8 cellular contexts compared by ENCODE assay signal in genomic region chr10:72326665-72327603, GRCh38. TPM values are rescaled to one million over a fixed set of nuclear protein-coding genes. Genes with fewer than 3 reads are reported as not detected.
DNase-seq lines count a peak whose midpoint lies in the region; ATAC-seq, FAIRE-seq and TF ChIP-seq lines count a peak whose summit lies in the region.
"Not testable (repeated sequence)": the region's sequence is repeated elsewhere in the genome, so short reads cannot be mapped to it uniquely, and the experiment has no call there.

No MANE protein-coding gene starts in this region.

- TF ChIP-seq POLR2A in K562 (conservative IDR thresholded peaks at IDR 0.05) (0 out of 2 replicates have a peak, but pooled peaks have one; percentile 52), HepG2 (IDR thresholded peaks at IDR 0.05; ENCODE audit: insufficient read depth in 1 of 2, low read depth in 2 of 2, low read length in 2 of 2) (peak in 1 of 2 experiments; percentile 68; a peak in 2 of 4 replicates)

- peak; percentile 63 to 74 (median 72) for DNase-seq in CD4-positive, alpha-beta memory T cell
- not testable (repeated sequence) for DNase-seq in OCI-LY7 (ENCODE audit: low spot score); HepG2 (ENCODE audit: low spot score)
- peak; percentile 78 for DNase-seq in activated CD4-positive, CD25-positive, alpha-beta regulatory T cell treated with anti-CD3 and anti-CD28 coated beads, Interleukin-2, amount 50 U/mL, for 72 hours
- peak; percentile 64 for DNase-seq in activated T-cell treated with anti-CD3 and anti-CD28 coated beads, Interleukin-2, amount 50 U/mL, for 4 hours
- peak in 1 of 4 experiments; percentile 45 for DNase-seq in K562 (ENCODE audit: extremely low read depth in 1 of 4, low spot score in 3 of 4)
- DNase-seq in stimulated activated naive CD4-positive, alpha-beta T cell treated with Interleukin-2 at 50 U/mL for 16 hours (lab: John Stamatoyannopoulos, UW), result peak; percentile 51

- WGBS in K562 (ENCODE audit: insufficient coverage, low coverage, missing lambda C conversion rate), result 89% methylated on average over 31 of the region's 32 CpGs
- WGBS in HepG2 (ENCODE audit: low lambda C conversion rate), result 91% methylated on average over 32 of the region's 32 CpGs

- in situ Hi-C loops in K562 (cut with MboI) (loop anchor here (5.0 to 25.0 kb wide), 2 partner anchors 105 to 1015 kb away; partner anchors contain the start of gene SLC29A3), HepG2 (cut with HindIII; ENCODE audit: extremely low pct_ligation_motif_present, low pct_unique_long_range_greater_than_20kb) (loop anchor here (5.0 to 25.0 kb wide), 2 partner anchors 50 to 240 kb away; partner anchors contain the start of gene SPOCK2)

- FAIRE-seq in K562 (lab: Jason Lieb, UNC); HepG2 (lab: Jason Lieb, UNC): not testable (repeated sequence)

- CTCF ChIA-PET in CD4-positive, alpha-beta memory T cell (lab: Charles Lee; ENCODE audit: partially characterized antibody), result interaction anchor here (0.7 to 5.4 kb wide), 35 partner anchors 9 to 282 kb away, joined by 3 to 60 read pairs (median 5); partner anchors contain the start of genes DDIT4 and SPOCK2
- CTCF ChIA-PET in OCI-LY7 (lab: Charles Lee; ENCODE audit: unreplicated experiment) (interaction anchor here (0.6 to 1.2 kb wide), 2 partner anchors 29 to 40 kb away, joined by 3 to 4 read pairs; no protein-coding TSS in a partner anchor), K562 (lab: Yijun Ruan, JAX; ENCODE audit: low intra/inter-chr PET ratio) (interaction anchor here (1.6 to 3.1 kb wide), 3 partner anchors 201 to 428 kb away, joined by 4 to 16 read pairs (median 15); no protein-coding TSS in a partner anchor), HepG2 (lab: Yijun Ruan, JAX; ENCODE audit: low intra/inter-chr PET ratio, low total read pairs) (interaction anchor here (1.1 to 2.0 kb wide), 2 partner anchors 83 to 278 kb away, joined by 4 to 12 read pairs; no protein-coding TSS in a partner anchor)

- not testable (repeated sequence) for H3K9me2 ChIP-seq in OCI-LY7 (ENCODE audit: insufficient read depth, low read length)

- not testable (repeated sequence) for H2AFZ ChIP-seq in OCI-LY7 (ENCODE audit: low read length); K562 (ENCODE audit: low read depth, low read length); HepG2 (ENCODE audit: low read length)

- peak overlapping the region; percentile 34 for H3K27ac ChIP-seq in CD4-positive, alpha-beta memory T cell (ENCODE audit: low read depth, low read length)
- not testable (repeated sequence) for H3K27ac ChIP-seq in OCI-LY7 (ENCODE audit: low read depth, low read length, poor library complexity, severe bottlenecking); K562 (ENCODE audit: extremely low read depth, low read depth, low read length); HepG2 (ENCODE audit: extremely low read length, insufficient read depth, low read length)
- H3K27ac ChIP-seq in skeletal muscle tissue (ENCODE audit: low read depth, low read length), result peak overlapping the region; percentile 75

- not testable (repeated sequence) for H3K4me2 ChIP-seq in OCI-LY7 (ENCODE audit: low read length); K562 (ENCODE audit: insufficient read depth, low read length); HepG2 (ENCODE audit: low read depth, low read length)

- not testable (repeated sequence) for H3K36me3 Mint-ChIP-seq in CD4-positive, alpha-beta memory T cell; activated T-cell treated with anti-CD3 and anti-CD28 coated beads, Interleukin-2, amount 50 U/mL, for 4 hours (ENCODE audit: insufficient read depth)

- H3K4me1 Mint-ChIP-seq in CD4-positive, alpha-beta memory T cell, result peaks cover 44 to 87% (median 67%) of the 10 kb centered on the region in 4 donors
- peaks cover 79% of the 10 kb centered on the region for H3K4me1 Mint-ChIP-seq in activated T-cell treated with anti-CD3 and anti-CD28 coated beads, Interleukin-2, amount 50 U/mL, for 4 hours (ENCODE audit: low read depth)

- BruUV-seq in OCI-LY7 (replicated peaks; lab: Mats Ljungman, UMichigan), result TSS peak; percentile 91
- BruUV-seq in K562 (replicated peaks; lab: Mats Ljungman, UMichigan), result TSS peak; percentile 97
- BruUV-seq in HepG2 (replicated peaks; lab: Mats Ljungman, UMichigan), result TSS peak; percentile 89

- not testable (repeated sequence) for H4K20me1 ChIP-seq in OCI-LY7 (ENCODE audit: insufficient read depth, low read length); K562 (replicated peaks; ENCODE audit: control insufficient read depth, insufficient read depth, low read length); HepG2 (ENCODE audit: insufficient read depth, low read length)

- not testable (repeated sequence) for H3K9me3 ChIP-seq in CD4-positive, alpha-beta memory T cell (ENCODE audit: control insufficient read depth in 1 of 2, low read length in 2 of 2); OCI-LY7 (ENCODE audit: low read length); K562 (replicated peaks; ENCODE audit: control insufficient read depth, insufficient read depth, low read depth, low read length); HepG2 (ENCODE audit: low read length); skeletal muscle tissue (ENCODE audit: control insufficient read depth in 3 of 3, low read length in 3 of 3)

- not testable (repeated sequence) for H3K27me3 ChIP-seq in CD4-positive, alpha-beta memory T cell (ENCODE audit: insufficient read depth, low read length); K562 (ENCODE audit: control insufficient read depth in 2 of 2, insufficient read depth in 2 of 2, low read length in 2 of 2); HepG2 (ENCODE audit: control insufficient read depth in 1 of 2, insufficient read depth in 2 of 2, low read length in 2 of 2); skeletal muscle tissue (ENCODE audit: control insufficient read depth in 3 of 3, insufficient read depth in 3 of 3, low read length in 3 of 3)

- TF ChIP-seq RAD21 in K562 (CRISPR knock-in tag; conservative IDR thresholded peaks at IDR 0.05 in 1 of 2, IDR thresholded peaks at IDR 0.05 in 1 of 2) (peak; percentile 20 to 70; a peak in 2 of 4 replicates), HepG2 (CRISPR knock-in tag; IDR thresholded peaks at IDR 0.05) (peak; percentile 34; the same call in 1 of the 2 replicates)

- H3K4me3 Mint-ChIP-seq in CD4-positive, alpha-beta memory T cell, result peak overlapping the region; percentile 86 to 98 (median 94)
- H3K4me3 Mint-ChIP-seq in activated T-cell treated with anti-CD3 and anti-CD28 coated beads, Interleukin-2, amount 50 U/mL, for 4 hours, result peak overlapping the region; percentile 94

- H3K27me3 Mint-ChIP-seq in CD4-positive, alpha-beta memory T cell; activated T-cell treated with anti-CD3 and anti-CD28 coated beads, Interleukin-2, amount 50 U/mL, for 4 hours (ENCODE audit: low read depth): not testable (repeated sequence)

- not testable (repeated sequence) for H3K9ac ChIP-seq in K562 (ENCODE audit: insufficient read depth in 1 of 2, low read depth in 2 of 2, low read length in 2 of 2); HepG2 (ENCODE audit: insufficient read depth, low read depth, low read length); skeletal muscle tissue (ENCODE audit: low read depth in 1 of 3, low read length in 3 of 3)

- TF ChIP-seq CTCF in OCI-LY7 (conservative IDR thresholded peaks at IDR 0.05; ENCODE audit: low read length), result not testable (repeated sequence)
- TF ChIP-seq CTCF in K562 (IDR thresholded peaks at IDR 0.05 in 2 of 3, conservative IDR thresholded peaks at IDR 0.05 in 1 of 3; ENCODE audit: insufficient read depth in 2 of 3, low read depth in 1 of 3, low read length in 3 of 3), result peak in 2 of 3 experiments; percentile 23 to 39; a peak in 3 of 6 replicates
- peak; percentile 29 for TF ChIP-seq CTCF in HepG2 (CRISPR knock-in tag; IDR thresholded peaks at IDR 0.05)

- TF ChIP-seq EP300 in K562 (IDR thresholded peaks at IDR 0.05; ENCODE audit: low read length); HepG2 (IDR thresholded peaks at IDR 0.05; ENCODE audit: low read depth in 2 of 2, low read length in 2 of 2); HepG2 (CRISPR knock-in tag; IDR thresholded peaks at IDR 0.05; ENCODE audit: borderline replicate concordance): not testable (repeated sequence)

- ATAC-seq in activated T-cell treated with anti-CD3 and anti-CD28 coated beads, Interleukin-2, amount 50 U/mL, for 4 hours, result peak in 1 of 2 donors; percentile 19
- not testable (repeated sequence) for ATAC-seq in K562, HepG2

- H3K9me3 Mint-ChIP-seq in CD4-positive, alpha-beta memory T cell; activated T-cell treated with anti-CD3 and anti-CD28 coated beads, Interleukin-2, amount 50 U/mL, for 4 hours: not testable (repeated sequence)

- H3K4me3 ChIP-seq in CD4-positive, alpha-beta memory T cell (ENCODE audit: low read length in 2 of 2), result peak overlapping the region in 1 of 2 donors; percentile 58
- H3K4me3 ChIP-seq in OCI-LY7 (ENCODE audit: low read depth, low read length, poor library complexity, severe bottlenecking); K562; HepG2 (replicated peaks in 1 of 3; ENCODE audit: insufficient read depth in 1 of 3, low read depth in 2 of 3, low read length in 3 of 3); skeletal muscle tissue (ENCODE audit: low read length in 3 of 3): not testable (repeated sequence)

- peak overlapping the region; percentile 90 to 99 (median 97) for H3K27ac Mint-ChIP-seq in CD4-positive, alpha-beta memory T cell

- peaks cover 86% of the 10 kb centered on the region for H3K4me1 ChIP-seq in CD4-positive, alpha-beta memory T cell (ENCODE audit: insufficient read depth, low read length)
- H3K4me1 ChIP-seq in OCI-LY7 (ENCODE audit: insufficient read depth, low read length, poor library complexity, severe bottlenecking) (peaks cover 66% of the 10 kb centered on the region), K562 (replicated peaks in 1 of 2; ENCODE audit: control insufficient read depth in 2 of 2, insufficient read depth in 2 of 2, low read length in 2 of 2) (peaks cover 40 to 57% of the 10 kb centered on the region in 2 experiments), HepG2 (ENCODE audit: insufficient read depth, low read length) (peaks cover 92% of the 10 kb centered on the region), skeletal muscle tissue (ENCODE audit: control insufficient read depth in 3 of 3, insufficient read depth in 3 of 3, low read length in 3 of 3) (peaks cover 37 to 74% (median 43%) of the 10 kb centered on the region in 3 donors)

- intact Hi-C loops in CD4-positive, alpha-beta memory T cell (cut with micrococcal nuclease), result loop anchor here (1.0 to 2.0 kb wide), 5 partner anchors 53 to 278 kb away; partner anchors contain the start of genes ANAPC16 and ASCC1
- intact Hi-C loops in OCI-LY7 (cut with micrococcal nuclease; ENCODE audit: unreplicated experiment), result not testable (repeated sequence)
- intact Hi-C loops in K562 (cut with micrococcal nuclease), result loop anchor here (5.0 kb wide), 1 partner anchor 265 kb away; no protein-coding TSS in a partner anchor
- intact Hi-C loops in HepG2 (cut with micrococcal nuclease; ENCODE audit: unreplicated experiment), result loop anchor here (10.0 kb wide), 1 partner anchor 102 kb away; no protein-coding TSS in a partner anchor

- H3K36me3 ChIP-seq in CD4-positive, alpha-beta memory T cell (ENCODE audit: insufficient read depth, low read length); OCI-LY7 (ENCODE audit: insufficient read depth, low read length); K562 (ENCODE audit: control insufficient read depth, insufficient read depth, low read length); HepG2 (replicated peaks in 1 of 2; ENCODE audit: control insufficient read depth in 1 of 2, insufficient read depth in 2 of 2, low read length in 2 of 2); skeletal muscle tissue (ENCODE audit: control insufficient read depth in 3 of 3, insufficient read depth in 3 of 3, low read length in 3 of 3): not testable (repeated sequence)

- POLR2A ChIA-PET in CD4-positive, alpha-beta memory T cell (lab: Charles Lee; ENCODE audit: partially characterized antibody), result interaction anchor here (0.7 to 8.3 kb wide), 20 partner anchors 8 to 298 kb away, joined by 3 to 89 read pairs (median 4); partner anchors contain the start of genes ANAPC16, ASCC1 and DDIT4
- POLR2A ChIA-PET in OCI-LY7 (lab: Charles Lee) (interaction anchor here (0.9 to 1.2 kb wide), 3 partner anchors 79 to 455 kb away, joined by 3 read pairs; no protein-coding TSS in a partner anchor), K562 (lab: Yijun Ruan, JAX) (interaction anchor here (0.5 to 13.1 kb wide), 12 partner anchors 10 to 468 kb away, joined by 3 to 197 read pairs (median 3); partner anchors contain the start of gene DDIT4), HepG2 (lab: Yijun Ruan, JAX) (interaction anchor here (1.3 to 5.4 kb wide), 5 partner anchors 8 to 111 kb away, joined by 3 to 80 read pairs (median 6); partner anchors contain the start of genes ANAPC16, ASCC1 and DDIT4)

- H3K79me2 ChIP-seq in OCI-LY7 (ENCODE audit: insufficient read depth, low read depth, low read length); K562 (ENCODE audit: control insufficient read depth, insufficient read depth, low read length); HepG2 (ENCODE audit: insufficient read depth, low read length): not testable (repeated sequence)

- H3K9me1 ChIP-seq in K562 (ENCODE audit: control insufficient read depth, insufficient read depth, low read length), result not testable (repeated sequence)

RNA-seq across cellular contexts. Expression of gene DNAJB12, which starts 27.8 kb away (rescaled TPM):
- total RNA-seq in CD4-positive, alpha-beta memory T cell, result 10 to 100 TPM; 26.3 to 26.7 TPM
- 10 to 100 TPM; 13.4 to 26.2 TPM for polyA plus RNA-seq in CD4-positive, alpha-beta memory T cell
- total RNA-seq in OCI-LY7 (2014; rRNA removed; shearing (Covaris generic)), result 22.8 and 27.4 TPM in 2 replicates
- 26.5 and 28.3 TPM in 2 replicates for total RNA-seq in OCI-LY7 (2022)
- total RNA-seq in activated T-cell treated with anti-CD3 and anti-CD28 coated beads, Interleukin-2, amount 50 U/mL, for 4 hours, result 10 to 100 TPM; 32.6 to 39.4 (median 35.4) TPM
- total RNA-seq in K562 (2011; cell fraction: chromatin; rRNA removed; ENCODE audit: low replicate concordance), result 37.8 and 67.4 TPM in 2 replicates
- 41.7 and 47.7 TPM in 2 replicates for total RNA-seq in K562 (2011; cell fraction: nucleolus; rRNA removed)
- 40.8 and 49.2 TPM in 2 replicates for total RNA-seq in K562 (2011; cell fraction: nucleoplasm; rRNA removed)
- total RNA-seq in K562 (2014; rRNA removed), result 22.1 and 30.2 TPM in 2 replicates
- total RNA-seq in K562 (2014; rRNA removed; fragmentation: Illumina TruSeq; extraction: Trizol), result 12.9 and 15.1 TPM in 2 replicates
- total RNA-seq in K562 (2015; rRNA removed; fragmentation: Illumina TruSeq; extraction: Trizol), result 20.5 and 22.0 TPM in 2 replicates
- 31.0 and 31.5 TPM in 2 replicates for total RNA-seq in K562 (2021)
- polyA plus RNA-seq in K562 (2011; rRNA removed), result 10.2 and 13.3 TPM in 2 replicates
- polyA plus RNA-seq in K562 (2011; cell fraction: cytosol; rRNA removed), result 12.4 and 17.8 TPM in 2 replicates
- polyA plus RNA-seq in K562 (2011; cell fraction: nucleus; rRNA removed), result 27.1 and 42.9 TPM in 2 replicates
- polyA plus RNA-seq in K562 (2012), result 21.6 and 29.2 TPM in 2 replicates
- 24.1 and 26.2 TPM in 2 replicates for polyA plus RNA-seq in K562 (2014; fragmentation: Illumina TruSeq; extraction: Trizol)
- polyA plus RNA-seq in K562 (2014; fragmentation: Nextera tagmentation; extraction: Ambion mirVana), result 1 to 10 TPM; 3.5 to 4.7 TPM
- polyA plus RNA-seq in K562 (2014; rRNA removed), result 18.4 and 20.3 TPM in 2 replicates
- polyA minus RNA-seq in K562 (2011; rRNA and poly(A)+ RNA removed), result 7.6 and 8.6 TPM in 2 replicates
- 11.4 and 13.2 TPM in 2 replicates for polyA minus RNA-seq in K562 (2011; cell fraction: cytosol; rRNA and poly(A)+ RNA removed)
- 14.1 and 15.7 TPM in 2 replicates for polyA minus RNA-seq in K562 (2011; cell fraction: nucleus; rRNA and poly(A)+ RNA removed)
- total RNA-seq in HepG2 (2016; rRNA removed; fragmentation: Illumina TruSeq; extraction: Trizol), result 11.4 and 18.2 TPM in 2 replicates
- 3.9 and 5.0 TPM in 2 replicates for total RNA-seq in HepG2 (2016; cell fraction: cytosol; rRNA removed; fragmentation: Illumina TruSeq; extraction: Trizol; ENCODE audit: low read depth)
- total RNA-seq in HepG2 (2016; cell fraction: insoluble cytoplasmic fraction; rRNA removed; fragmentation: Illumina TruSeq; extraction: Trizol), result 9.2 and 19.9 TPM in 2 replicates
- total RNA-seq in HepG2 (2016; cell fraction: membrane; rRNA removed; fragmentation: Illumina TruSeq; extraction: Trizol), result 6.8 and 7.7 TPM in 2 replicates
- 18.8 and 22.8 TPM in 2 replicates for total RNA-seq in HepG2 (2016; cell fraction: nucleus; rRNA removed; fragmentation: Illumina TruSeq; extraction: Trizol)
- 10.8 and 13.6 TPM in 2 replicates for polyA plus RNA-seq in HepG2 (2011; rRNA removed)
- polyA plus RNA-seq in HepG2 (2011; cell fraction: cytosol; rRNA removed), result 8.7 and 9.8 TPM in 2 replicates
- polyA plus RNA-seq in HepG2 (2011; cell fraction: nucleus; rRNA removed), result 21.4 and 23.3 TPM in 2 replicates
- polyA plus RNA-seq in HepG2 (2012), result 11.6 and 13.7 TPM in 2 replicates
- 3.5 TPM in 2 replicates for polyA plus RNA-seq in HepG2 (2016; cell fraction: cytosol; fragmentation: Illumina TruSeq; extraction: Trizol; ENCODE audit: low read depth)
- polyA plus RNA-seq in HepG2 (2016; cell fraction: insoluble cytoplasmic fraction; fragmentation: Illumina TruSeq; extraction: Trizol; ENCODE audit: low read depth), result 9.6 and 12.1 TPM in 2 replicates
- 5.2 and 5.7 TPM in 2 replicates for polyA plus RNA-seq in HepG2 (2016; cell fraction: membrane; fragmentation: Illumina TruSeq; extraction: Trizol; ENCODE audit: low read depth)
- 30.8 and 32.2 TPM in 2 replicates for polyA plus RNA-seq in HepG2 (2016; cell fraction: nucleus; fragmentation: Illumina TruSeq; extraction: Trizol; ENCODE audit: insufficient read depth, low read depth)
- polyA minus RNA-seq in HepG2 (2011; rRNA and poly(A)+ RNA removed; ENCODE audit: low replicate concordance), result 15.9 and 24.1 TPM in 2 replicates
- polyA minus RNA-seq in HepG2 (2011; cell fraction: cytosol; rRNA and poly(A)+ RNA removed), result 8.8 and 8.9 TPM in 2 replicates
- polyA minus RNA-seq in HepG2 (2011; cell fraction: nucleus; rRNA and poly(A)+ RNA removed), result 18.4 and 18.9 TPM in 2 replicates
- 13.0 TPM for total RNA-seq in skeletal muscle tissue

RNA-seq across cellular contexts. Expression of gene DDIT4, which starts 53.2 kb away (rescaled TPM):
- 10 to 100 TPM; 23.1 to 24.5 TPM for total RNA-seq in CD4-positive, alpha-beta memory T cell
- polyA plus RNA-seq in CD4-positive, alpha-beta memory T cell, result 100 to 1,000 TPM; 154 to 635 TPM
- 102 and 105 TPM in 2 replicates for total RNA-seq in OCI-LY7 (2014; rRNA removed; shearing (Covaris generic))
- total RNA-seq in OCI-LY7 (2022) (32.8 and 91.8 TPM in 2 replicates), K562 (2014; rRNA removed) (593 and 675 TPM in 2 replicates), K562 (2014; rRNA removed; fragmentation: Illumina TruSeq; extraction: Trizol) (159 and 200 TPM in 2 replicates), K562 (2015; rRNA removed; fragmentation: Illumina TruSeq; extraction: Trizol) (13.2 and 14.7 TPM in 2 replicates), K562 (2021) (453 and 674 TPM in 2 replicates), HepG2 (2016; rRNA removed; fragmentation: Illumina TruSeq; extraction: Trizol) (35.2 and 35.6 TPM in 2 replicates), skeletal muscle tissue (87.2 TPM)
- total RNA-seq in activated T-cell treated with anti-CD3 and anti-CD28 coated beads, Interleukin-2, amount 50 U/mL, for 4 hours, result 100 to 1,000 TPM; 240 to 268 (median 263) TPM
- total RNA-seq in K562 (2011; cell fraction: chromatin; rRNA removed; ENCODE audit: low replicate concordance), result 185 and 371 TPM in 2 replicates
- total RNA-seq in K562 (2011; cell fraction: nucleolus; rRNA removed), result 455 and 610 TPM in 2 replicates
- total RNA-seq in K562 (2011; cell fraction: nucleoplasm; rRNA removed), result 314 and 392 TPM in 2 replicates
- polyA plus RNA-seq in K562 (2011; rRNA removed) (228 and 529 TPM in 2 replicates), K562 (2014; fragmentation: Illumina TruSeq; extraction: Trizol) (107 and 370 TPM in 2 replicates), K562 (2014; fragmentation: Nextera tagmentation; extraction: Ambion mirVana) (10 to 100 TPM in 1 of 2 experiments, 1 to 10 TPM in 1; 8.2 to 12.3 TPM), K562 (2014; rRNA removed) (362 and 564 TPM in 2 replicates), HepG2 (2011; rRNA removed) (40.7 and 78.9 TPM in 2 replicates)
- polyA plus RNA-seq in K562 (2011; cell fraction: cytosol; rRNA removed), result 345 and 451 TPM in 2 replicates
- polyA plus RNA-seq in K562 (2011; cell fraction: nucleus; rRNA removed), result 384 and 450 TPM in 2 replicates
- 184 and 695 TPM in 2 replicates for polyA plus RNA-seq in K562 (2012)
- polyA minus RNA-seq in K562 (2011; rRNA and poly(A)+ RNA removed), result 156 and 267 TPM in 2 replicates
- polyA minus RNA-seq in K562 (2011; cell fraction: cytosol; rRNA and poly(A)+ RNA removed), result 180 and 395 TPM in 2 replicates
- polyA minus RNA-seq in K562 (2011; cell fraction: nucleus; rRNA and poly(A)+ RNA removed), result 272 and 555 TPM in 2 replicates
- total RNA-seq in HepG2 (2016; cell fraction: cytosol; rRNA removed; fragmentation: Illumina TruSeq; extraction: Trizol; ENCODE audit: low read depth), result 17.3 and 17.4 TPM in 2 replicates
- total RNA-seq in HepG2 (2016; cell fraction: insoluble cytoplasmic fraction; rRNA removed; fragmentation: Illumina TruSeq; extraction: Trizol), result 35.9 and 37.2 TPM in 2 replicates
- 34.5 and 35.2 TPM in 2 replicates for total RNA-seq in HepG2 (2016; cell fraction: membrane; rRNA removed; fragmentation: Illumina TruSeq; extraction: Trizol)
- total RNA-seq in HepG2 (2016; cell fraction: nucleus; rRNA removed; fragmentation: Illumina TruSeq; extraction: Trizol), result 19.2 and 19.4 TPM in 2 replicates
- polyA plus RNA-seq in HepG2 (2011; cell fraction: cytosol; rRNA removed), result 47.3 and 59.3 TPM in 2 replicates
- 73.1 and 98.3 TPM in 2 replicates for polyA plus RNA-seq in HepG2 (2011; cell fraction: nucleus; rRNA removed)
- polyA plus RNA-seq in HepG2 (2012), result 82.2 and 137 TPM in 2 replicates
- polyA plus RNA-seq in HepG2 (2016; cell fraction: cytosol; fragmentation: Illumina TruSeq; extraction: Trizol; ENCODE audit: low read depth), result 3.8 and 5.2 TPM in 2 replicates
- polyA plus RNA-seq in HepG2 (2016; cell fraction: insoluble cytoplasmic fraction; fragmentation: Illumina TruSeq; extraction: Trizol; ENCODE audit: low read depth), result 24.9 and 26.7 TPM in 2 replicates
- 8.1 and 8.4 TPM in 2 replicates for polyA plus RNA-seq in HepG2 (2016; cell fraction: membrane; fragmentation: Illumina TruSeq; extraction: Trizol; ENCODE audit: low read depth)
- 27.3 and 28.4 TPM in 2 replicates for polyA plus RNA-seq in HepG2 (2016; cell fraction: nucleus; fragmentation: Illumina TruSeq; extraction: Trizol; ENCODE audit: insufficient read depth, low read depth)
- 150 and 161 TPM in 2 replicates for polyA minus RNA-seq in HepG2 (2011; rRNA and poly(A)+ RNA removed; ENCODE audit: low replicate concordance)
- 74.7 and 77.2 TPM in 2 replicates for polyA minus RNA-seq in HepG2 (2011; cell fraction: cytosol; rRNA and poly(A)+ RNA removed)
- 51.2 and 56.2 TPM in 2 replicates for polyA minus RNA-seq in HepG2 (2011; cell fraction: nucleus; rRNA and poly(A)+ RNA removed)
